Comparison of ENCODE assay signal across 10 cellular contexts in the genomic region with DNA sequence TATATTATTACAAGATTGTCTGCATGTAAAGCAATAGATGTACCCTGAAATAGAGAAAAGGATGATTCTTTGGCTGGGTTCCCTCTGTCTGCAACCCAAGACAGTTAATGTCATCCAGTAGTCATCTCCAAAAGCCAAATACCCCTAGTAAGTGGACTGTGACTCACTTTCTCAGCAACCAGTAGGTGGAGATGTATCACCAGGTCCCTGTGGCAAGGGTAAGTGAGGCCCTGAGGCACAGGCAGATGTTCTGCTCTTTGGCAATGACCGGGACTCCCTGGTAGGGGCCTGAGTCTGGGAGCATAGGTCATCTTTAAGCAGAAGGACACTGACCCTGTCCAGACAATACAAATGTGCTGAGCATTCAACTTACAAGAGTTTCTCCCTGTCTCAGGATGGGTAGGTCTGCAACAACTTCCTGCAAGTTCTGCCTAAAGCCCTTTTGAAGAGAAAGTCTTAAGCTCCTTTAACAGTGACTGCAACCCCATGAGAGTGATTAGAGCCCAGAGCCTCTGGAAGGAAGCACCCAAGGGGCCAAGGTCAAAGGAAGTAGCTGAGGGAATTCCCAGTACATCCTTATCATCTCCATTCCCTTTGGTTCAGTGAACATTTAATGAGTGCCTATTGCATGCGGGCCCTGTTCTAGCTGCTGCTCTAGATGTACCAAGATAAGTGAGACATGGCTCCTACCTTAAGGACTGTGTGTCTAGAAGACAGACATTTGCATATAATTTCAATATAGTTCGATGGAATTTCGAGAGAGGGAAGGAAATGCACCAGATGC. TPM values are rescaled to one million over a fixed set of nuclear protein-coding genes. Genes with fewer than 3 reads are reported as not detected.
A peak's percentile ranks its signal among the peaks of the same experiment; 100 is the strongest.
DNase-seq lines count a peak whose midpoint lies in the region; ATAC-seq, FAIRE-seq and TF ChIP-seq lines count a peak whose summit lies in the region.
"Had no signal": no experiment of that assay in that cellular context is flagged by ENCODE, and none has a peak within 500 bp of the region (broad histone marks: within the 10 kb centered on the region; RNA-seq: fewer than 3 reads in every experiment).

No MANE protein-coding gene starts in this region.

- in situ Hi-C loops in GM13976 (cut with MboI; ENCODE audit: low sequenced_read_pairs, unreplicated experiment), result no loop called here

- H3K4me3 ChIP-seq in AG04450 (ENCODE audit: low read depth, low read length) (no peak overlapping the region), HL-60 (replicated peaks; ENCODE audit: insufficient read depth, low read length) (no peak overlapping the region), WERI-Rb-1 (ENCODE audit: low read depth, low read length) (no peak overlapping the region)
- H3K4me3 ChIP-seq: upper lobe of left lung had no signal

- TF ChIP-seq CTCF in AG04450 (IDR thresholded peaks at IDR 0.05; ENCODE audit: low read depth, low read length) (peak; percentile 46), HL-60 (IDR thresholded peaks at IDR 0.05; ENCODE audit: insufficient read depth, low read length) (peak; percentile 22), WERI-Rb-1 (IDR thresholded peaks at IDR 0.05; ENCODE audit: low read depth, low read length) (peak; percentile 28), GM13976 (IDR thresholded peaks at IDR 0.05; ENCODE audit: borderline replicate concordance, control extremely low read depth, extremely low read depth, insufficient read depth, missing control alignments) (no peak)

- H3K36me3 ChIP-seq in WERI-Rb-1, result no peaks in the 10 kb centered on the region

- CTCF ChIA-PET in AG04450 (lab: Charles Lee), result interaction anchor here (1.9 to 5.5 kb wide), 2 partner anchors 24 to 269 kb away, joined by 4 to 30 read pairs; no protein-coding TSS in a partner anchor

- H3K27ac ChIP-seq in AG04450 (ENCODE audit: low read depth, low read length) (no peak overlapping the region), HL-60 (replicated peaks) (no peak overlapping the region), WERI-Rb-1 (no peak overlapping the region)
- H3K27ac ChIP-seq: upper lobe of left lung had no signal

- FAIRE-seq in GM12892 (lab: Jason Lieb, UNC), result no peak

- H3K9me3 ChIP-seq in AG04450 (ENCODE audit: control insufficient read depth, insufficient read depth, low read length), result no peaks in the 10 kb centered on the region
- H3K9me3 ChIP-seq in WERI-Rb-1 (ENCODE audit: severe bottlenecking), result no peaks in the 10 kb centered on the region
- H3K9me3 ChIP-seq: upper lobe of left lung had no signal

- POLR2A ChIA-PET in AG04450 (lab: Yijun Ruan, JAX), result no interaction called here

- no peak for TF ChIP-seq POLR2A in GM12892 (IDR thresholded peaks at IDR 0.05; ENCODE audit: low read depth, low read length)

- H3K27me3 ChIP-seq in AG04450 (ENCODE audit: control insufficient read depth, insufficient read depth, low read length), result no peaks in the 10 kb centered on the region
- no peaks in the 10 kb centered on the region for H3K27me3 ChIP-seq in HL-60 (ENCODE audit: insufficient read depth, poor library complexity, severe bottlenecking)
- H3K27me3 ChIP-seq in WERI-Rb-1 (ENCODE audit: insufficient read depth, low read depth, severe bottlenecking), result no peaks in the 10 kb centered on the region
- H3K27me3 ChIP-seq: upper lobe of left lung had no signal

- DNase-seq in AG04450 (ENCODE audit: low read depth, low spot score) (no peak), HL-60 (ENCODE audit: low read depth in 1 of 2, low spot score in 1 of 2) (peak in 1 of 2 experiments; percentile 35), WERI-Rb-1 (no peak), iris pigment epithelial cell (ENCODE audit: low read depth) (peak; percentile 70), KG1 (lab: John Stamatoyannopoulos, UW) (no peak), GM12892 (ENCODE audit: insufficient read length) (no peak), GM13976 (ENCODE audit: low spot score) (no peak)
- DNase-seq: activated B cell treated with CpG ODN at 0.5 μM for 24 hours had no signal

- ATAC-seq in GM18868 (IDR thresholded peaks at IDR 0.05; ENCODE audit: unreplicated experiment), result no peak

RNA-seq across cellular contexts. Expression of a gene that starts 31.9 kb away (rescaled TPM):
- polyA plus RNA-seq in AG04450 (2011; rRNA removed), result 204 and 225 TPM in 2 replicates
- polyA minus RNA-seq in AG04450 (2011; rRNA and poly(A)+ RNA removed), result 274 and 352 TPM in 2 replicates
- polyA plus RNA-seq in GM12892 (2012; ENCODE audit: missing spikeins), result not detected
